Comparison of ENCODE assay signal across 10 cellular contexts in the genomic region with DNA sequence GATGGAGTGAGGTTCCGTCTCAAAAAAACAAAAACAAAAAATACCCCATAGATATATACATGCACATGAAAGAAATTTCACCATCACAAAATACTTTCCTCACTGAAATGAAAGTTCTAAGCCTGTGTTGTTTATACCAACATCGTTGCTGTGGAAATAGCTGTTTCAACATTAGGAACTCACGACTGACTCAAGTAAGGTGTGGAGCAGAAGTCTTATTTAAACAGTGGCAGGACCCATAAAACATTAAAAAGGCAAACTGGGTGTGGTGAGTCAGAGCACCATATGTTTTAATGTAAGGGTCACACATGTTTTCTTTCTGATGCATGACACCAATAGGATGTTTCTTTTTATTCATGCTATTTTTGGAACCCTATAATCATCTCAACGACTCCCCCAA. TPM values are rescaled to one million over a fixed set of nuclear protein-coding genes. Genes with fewer than 3 reads are reported as not detected.
A peak's percentile ranks its signal among the peaks of the same experiment; 100 is the strongest.
DNase-seq lines count a peak whose midpoint lies in the region; TF ChIP-seq lines count a peak whose summit lies in the region.
"Had no signal": no experiment of that assay in that cellular context is flagged by ENCODE, and none has a peak within 500 bp of the region (broad histone marks: within the 10 kb centered on the region; RNA-seq: fewer than 3 reads in every experiment).

No MANE protein-coding gene starts in this region.

- peak overlapping the region; percentile 95 for H2AK5ac ChIP-seq in mesenchymal stem cell (ENCODE audit: low read length, severe bottlenecking)

- peak overlapping the region; percentile 64 for H3K9ac ChIP-seq in mesenchymal stem cell (ENCODE audit: low read length)

- DNase-seq in AG09319 (ENCODE audit: extremely low read depth, low read depth) (peak; percentile 52), HT1080 (ENCODE audit: low read depth) (peak; percentile 70), astrocyte of the hippocampus (ENCODE audit: low read depth, low spot score) (peak; percentile 26), mesenchymal stem cell (peak; percentile 88), dermis blood vessel endothelial cell (no peak), NCI-H2029 treated with DMSO at 0.1 percent for 48 hours (lab: John Stamatoyannopoulos, UW) (no peak), DMS79 treated with DMSO at 0.1 percent for 48 hours (lab: John Stamatoyannopoulos, UW) (no peak)
- DNase-seq in effector CD8-positive, alpha-beta T cell (lab: John Stamatoyannopoulos, UW) = no peak
- DNase-seq: CD4-positive, alpha-beta memory T cell; NCI-H446 treated with DMSO at 0.1 percent for 48 hours had no signal

- no peak overlapping the region for H3K23ac ChIP-seq in mesenchymal stem cell (ENCODE audit: low read length in 2 of 2)

- H3K18ac ChIP-seq in mesenchymal stem cell (ENCODE audit: low read depth in 1 of 2, low read length in 2 of 2) = peak overlapping the region; percentile 43 to 65

- H4K8ac ChIP-seq in mesenchymal stem cell (ENCODE audit: low read length) = no peak overlapping the region

- H4K91ac ChIP-seq in mesenchymal stem cell (ENCODE audit: low read length) = no peak overlapping the region

- H3K4me3 ChIP-seq in mesenchymal stem cell (ENCODE audit: insufficient read depth in 1 of 2, low read depth in 1 of 2, low read length in 2 of 2) = no peak overlapping the region

- H2BK12ac ChIP-seq in mesenchymal stem cell (ENCODE audit: low read length in 2 of 2) = no peak overlapping the region

- H3K9me3 ChIP-seq in mesenchymal stem cell (ENCODE audit: control insufficient read depth, low read length) = no peaks in the 10 kb centered on the region

- no peak overlapping the region for H2AFZ ChIP-seq in mesenchymal stem cell (ENCODE audit: low read depth, low read length)

- H3K14ac ChIP-seq in mesenchymal stem cell (ENCODE audit: low read length in 2 of 2) = no peak overlapping the region

- H3K27ac ChIP-seq in mesenchymal stem cell (ENCODE audit: low read length, poor library complexity, severe bottlenecking) = peak overlapping the region; percentile 87

- no peak overlapping the region for H2BK120ac ChIP-seq in mesenchymal stem cell (ENCODE audit: low read depth, low read length)

- peaks cover 0 to 26% of the 10 kb centered on the region in 2 experiments for H3K36me3 ChIP-seq in mesenchymal stem cell (ENCODE audit: control insufficient read depth in 1 of 2, insufficient read depth in 2 of 2, low read depth in 1 of 2, low read length in 2 of 2)

- no peaks in the 10 kb centered on the region for H3K27me3 ChIP-seq in mesenchymal stem cell (ENCODE audit: control insufficient read depth in 1 of 2, insufficient read depth in 1 of 2, low read length in 2 of 2)

- H3K4me1 ChIP-seq in mesenchymal stem cell (ENCODE audit: control insufficient read depth, insufficient read depth, low read depth, low read length) = peaks cover 26% of the 10 kb centered on the region

- TF ChIP-seq CTCF in AG09319 (IDR thresholded peaks at IDR 0.05; ENCODE audit: low read depth, low read length) = no peak

- no peak overlapping the region for H3K4me2 ChIP-seq in mesenchymal stem cell (ENCODE audit: low read length, poor library complexity, severe bottlenecking)

- H3K4ac ChIP-seq in mesenchymal stem cell (ENCODE audit: low read depth in 1 of 2, low read length in 2 of 2) = no peak overlapping the region

- 30% methylated on average over 4 of the region's 4 CpGs for whole genome bisulfite sequencing in mesenchymal stem cell

- H3K79me1 ChIP-seq in mesenchymal stem cell (replicated peaks; ENCODE audit: low read length, poor library complexity, severe bottlenecking) = peaks cover 21% of the 10 kb centered on the region

- no peak overlapping the region for H2BK5ac ChIP-seq in mesenchymal stem cell (ENCODE audit: low read depth, low read length, poor library complexity, severe bottlenecking)

- no peak overlapping the region for H2BK15ac ChIP-seq in mesenchymal stem cell (ENCODE audit: low read depth, poor library complexity, severe bottlenecking)

RNA-seq across cellular contexts. Expression of a gene that starts 48.3 kb away (rescaled TPM):
- 7.3 and 11.1 TPM in 2 replicates for total RNA-seq in HT1080 (2014; rRNA removed; shearing (Covaris generic))
- polyA plus RNA-seq in HT1080 (2015; cell fraction: cytosol; rRNA removed) = 25.4 and 31.1 TPM in 2 replicates
- polyA plus RNA-seq in HT1080 (2015; cell fraction: nucleus; rRNA removed) = 27.7 and 39.1 TPM in 2 replicates
- polyA plus RNA-seq in mesenchymal stem cell (2013, experiment 1 of 2) = 10.1 TPM
- 10.6 TPM for polyA plus RNA-seq in mesenchymal stem cell (2013, experiment 2 of 2)
- total RNA-seq in dermis blood vessel endothelial cell = 0.84 and 1.4 TPM in 2 replicates

Comparison
In these comparisons a context has a peak if more than half of its experiments do, and no peak if none do; other contexts are left out.
1. DNase-seq: peak in AG09319 (single experiment), HT1080 (single experiment), astrocyte of the hippocampus (single experiment) and mesenchymal stem cell (single experiment); none in dermis blood vessel endothelial cell (single experiment), effector CD8-positive, alpha-beta T cell (single experiment), NCI-H2029 treated with DMSO at 0.1 percent for 48 hours (single experiment) and DMS79 treated with DMSO at 0.1 percent for 48 hours (single experiment).